Comparison of ENCODE assay signal across 9 cellular contexts in genomic region chr6:113920663-113921267, GRCh38. TPM values are rescaled to one million over a fixed set of nuclear protein-coding genes. Genes with fewer than 3 reads are reported as not detected.
A peak's percentile ranks its signal among the peaks of the same experiment; 100 is the strongest.
DNase-seq lines count a peak whose midpoint lies in the region; ATAC-seq, FAIRE-seq and TF ChIP-seq lines count a peak whose summit lies in the region.
"Had no signal": no experiment of that assay in that cellular context is flagged by ENCODE, and none has a peak within 500 bp of the region (broad histone marks: within the 10 kb centered on the region; RNA-seq: fewer than 3 reads in every experiment).

No MANE protein-coding gene starts in this region.

- no peak for TF ChIP-seq CTCF in left ventricle myocardium inferior (IDR thresholded peaks at IDR 0.05; ENCODE audit: borderline replicate concordance)

- no peak overlapping the region for H3K4me3 ChIP-seq in left ventricle myocardium inferior
- H3K4me3 ChIP-seq: skin epidermis had no signal

- no peak for DNase-seq in GM18507 (ENCODE audit: extremely low spot score, insufficient read length, low read depth)
- no peak for DNase-seq in left ventricle myocardium inferior
- DNase-seq in SK-N-DZ (ENCODE audit: low spot score) = no peak
- no peak for DNase-seq in central memory CD4-positive, alpha-beta T cell
- DNase-seq in amygdala (lab: John Stamatoyannopoulos, UW) = no peak
- DNase-seq in NCI-H187 (lab: John Stamatoyannopoulos, UW) = no peak

- no peaks in the 10 kb centered on the region for H3K27me3 ChIP-seq in left ventricle myocardium inferior (ENCODE audit: low read depth)

- peak; percentile 86 for ATAC-seq in GM21529 (IDR thresholded peaks at IDR 0.05; ENCODE audit: unreplicated experiment)
- peak; percentile 84 for ATAC-seq in HG03520 (IDR thresholded peaks at IDR 0.05; ENCODE audit: unreplicated experiment)

- no peaks in the 10 kb centered on the region for H3K36me3 ChIP-seq in left ventricle myocardium inferior

- H3K9me3 ChIP-seq in left ventricle myocardium inferior (replicated peaks) = no peaks in the 10 kb centered on the region

- H3K27ac ChIP-seq in left ventricle myocardium inferior (replicated peaks) = peak overlapping the region; percentile 77
- H3K27ac ChIP-seq: skin epidermis had no signal

- intact Hi-C loops in left ventricle myocardium inferior (cut with micrococcal nuclease) = no loop called here

- peak; percentile 57 for FAIRE-seq in GM18507 (lab: Jason Lieb, UNC)

- H3K4me1 ChIP-seq in left ventricle myocardium inferior = peaks cover 43% of the 10 kb centered on the region

RNA-seq across cellular contexts. Expression of gene HDAC2, which starts 50.2 kb away (rescaled TPM):
- total RNA-seq in left ventricle myocardium inferior = 44.3 TPM
- 210 and 226 TPM in 2 replicates for polyA plus RNA-seq in SK-N-DZ (2014; cell fraction: cytosol; rRNA removed)
- 135 and 165 TPM in 2 replicates for polyA plus RNA-seq in SK-N-DZ (2014; cell fraction: nucleus; rRNA removed)
